8 cellular contexts compared by ENCODE assay signal in genomic region chr16:85615014-85615851, GRCh38. TPM values are rescaled to one million over a fixed set of nuclear protein-coding genes. Genes with fewer than 3 reads are reported as not detected.
DNase-seq lines count a peak whose midpoint lies in the region; ATAC-seq and TF ChIP-seq lines count a peak whose summit lies in the region.

No MANE protein-coding gene starts in this region.

- peaks cover 38% of the 10 kb centered on the region for H3K4me1 Mint-ChIP-seq in endodermal cell

- no peaks in the 10 kb centered on the region for H3K27me3 Mint-ChIP-seq in endodermal cell (ENCODE audit: insufficient read depth)

- no peaks in the 10 kb centered on the region for H3K9me3 Mint-ChIP-seq in endodermal cell

- no peaks in the 10 kb centered on the region for H3K27me3 ChIP-seq in endodermal cell (ENCODE audit: control insufficient read depth, insufficient read depth, low read length, poor library complexity, severe bottlenecking)
- H3K27me3 ChIP-seq in neuron (ENCODE audit: insufficient read depth, low read length) = no peaks in the 10 kb centered on the region

- no peak for ATAC-seq in Right ventricle myocardium superior (ENCODE audit: poor library complexity)
- ATAC-seq in Right ventricle myocardium inferior = no peak
- ATAC-seq in HG02840 (IDR thresholded peaks at IDR 0.05; ENCODE audit: low FRiP score, unreplicated experiment) = no peak
- no peak for ATAC-seq in HG02588 (IDR thresholded peaks at IDR 0.05; ENCODE audit: unreplicated experiment)

- H3K9ac ChIP-seq in endodermal cell (ENCODE audit: extremely low read depth, low read length, poor library complexity, severe bottlenecking) = peak overlapping the region; percentile 73

- 9 to 10% methylated on average over 13 to 39 of the region's 39 CpGs for WGBS in endodermal cell (ENCODE audit: insufficient coverage in 1 of 2, insufficient read length in 1 of 2), 2 experiments
- 72% methylated on average over 39 of the region's 39 CpGs for WGBS in urinary bladder

- H3K27ac ChIP-seq in endodermal cell (ENCODE audit: low read depth, low read length) (no peak overlapping the region), urinary bladder (ENCODE audit: low read depth) (peak overlapping the region; percentile 46)

- H3K4me1 ChIP-seq in endodermal cell (ENCODE audit: control insufficient read depth, insufficient read depth, low read length) (peaks cover 16% of the 10 kb centered on the region), neuron (ENCODE audit: insufficient read depth, low read length) (peaks cover 48% of the 10 kb centered on the region), urinary bladder (ENCODE audit: insufficient read depth) (peaks cover 2% of the 10 kb centered on the region)

- no peaks in the 10 kb centered on the region for H3K9me3 ChIP-seq in endodermal cell (ENCODE audit: control insufficient read depth, low read length)
- H3K9me3 ChIP-seq in neuron (ENCODE audit: low read length) = no peaks in the 10 kb centered on the region

- H3K27ac Mint-ChIP-seq in endodermal cell = peak overlapping the region; percentile 82

- TF ChIP-seq CTCF in endodermal cell (conservative IDR thresholded peaks at IDR 0.05) = no peak

- peaks cover 18% of the 10 kb centered on the region for H3K36me3 ChIP-seq in endodermal cell (ENCODE audit: control insufficient read depth, insufficient read depth, low read length)
- H3K36me3 ChIP-seq in neuron (ENCODE audit: insufficient read depth, low read length) = peaks cover 4% of the 10 kb centered on the region
- no peaks in the 10 kb centered on the region for H3K36me3 ChIP-seq in urinary bladder (ENCODE audit: insufficient read depth)

- peak overlapping the region; percentile 71 for H3K4me3 Mint-ChIP-seq in endodermal cell

- intact Hi-C loops in Right ventricle myocardium superior (cut with DNase I) (no loop called here), Right ventricle myocardium inferior (cut with DNase I) (loop anchor here (1.0 to 5.0 kb wide), 2 partner anchors 26 to 102 kb away; no protein-coding TSS in a partner anchor)

- H3K4me3 ChIP-seq in endodermal cell (ENCODE audit: low read length) = peak overlapping the region; percentile 86
- peak overlapping the region; percentile 57 for H3K4me3 ChIP-seq in neuron (ENCODE audit: low read length)
- H3K4me3 ChIP-seq in urinary bladder (ENCODE audit: low read depth, low read length) = no peak overlapping the region

- no peak overlapping the region for H2AFZ ChIP-seq in neuron (ENCODE audit: low read depth, low read length)

- DNase-seq in Right ventricle myocardium superior (peak; percentile 71), Right ventricle myocardium inferior (ENCODE audit: missing footprints) (no peak), endodermal cell (peak; percentile 90)
- peak; percentile 47 for DNase-seq in activated CD4-positive, alpha-beta T cell treated with anti-CD3 and anti-CD28 coated beads, Interleukin-2, amount 50 U/mL, for 1 hour

- H3K36me3 Mint-ChIP-seq in endodermal cell (ENCODE audit: low read depth) = peaks cover 18% of the 10 kb centered on the region

RNA-seq across cellular contexts. Expression of gene GSE1, which starts 2.1 kb away (rescaled TPM):
- 30.3 TPM for total RNA-seq in Right ventricle myocardium superior
- 28.9 TPM for total RNA-seq in Right ventricle myocardium inferior
- total RNA-seq in endodermal cell = 100 to 1,000 TPM; 108 to 128 TPM
- polyA plus RNA-seq in endodermal cell (2013, experiment 1 of 2) = 55.0 TPM
- polyA plus RNA-seq in endodermal cell (2013, experiment 2 of 2) = 54.2 TPM
- total RNA-seq in urinary bladder = 33.4 TPM
- 29.7 TPM for polyA plus RNA-seq in urinary bladder
